8 cellular contexts compared by ENCODE assay signal in genomic region chr21:43361493-43362296, GRCh38.
DNase-seq lines count a peak whose midpoint lies in the region; ATAC-seq lines count a peak whose summit lies in the region.

No MANE protein-coding gene starts in this region.

- peak; percentile 75 for DNase-seq in NCI-H1092 treated with DMSO at 0.1 percent for 48 hours (lab: John Stamatoyannopoulos, UW)
- no peak for DNase-seq in NCI-H1092 (lab: John Stamatoyannopoulos, UW)
- peak; percentile 91 for DNase-seq in NAMALWA (ENCODE audit: low spot score)
- peak; percentile 46 for DNase-seq in activated gamma-delta T cell treated with Interleukin-2 at 50 U/mL for 16 hours
- peak; percentile 77 for DNase-seq in left ventricle myocardium superior
- DNase-seq in stimulated activated CD4-positive, alpha-beta T cell treated with anti-CD3 and anti-CD28 coated beads, Interleukin-4, amount 100 ng/mL, for 1 hour = peak; percentile 22

- intact Hi-C loops in left ventricle myocardium superior (cut with micrococcal nuclease) = no loop called here

- ATAC-seq in left ventricle myocardium superior (peak; percentile 89), GM18870 (IDR thresholded peaks at IDR 0.05; ENCODE audit: unreplicated experiment) (no peak), GM19328 (IDR thresholded peaks at IDR 0.05; ENCODE audit: unreplicated experiment) (no peak)
